Comparison of ENCODE assay signal across 1 cellular context in the genomic region with DNA sequence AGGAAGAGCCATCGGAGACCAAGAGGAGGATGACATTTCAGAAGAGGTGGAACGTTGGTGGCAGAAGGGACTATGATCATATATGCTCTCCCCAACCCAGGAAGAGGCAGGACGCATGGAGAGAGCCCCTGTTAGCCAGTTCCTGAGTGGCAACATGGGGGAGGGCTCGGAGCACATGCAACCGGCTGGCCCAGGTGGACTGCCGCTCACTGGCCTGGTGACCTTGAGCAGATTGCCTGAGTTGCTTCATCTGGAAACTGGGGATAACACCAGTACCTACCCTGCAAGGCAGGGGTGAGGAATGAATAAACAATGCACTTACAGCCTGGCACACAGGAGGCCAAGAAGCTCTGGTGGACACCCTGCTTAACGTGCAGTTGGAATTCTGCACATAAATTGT.
A peak's percentile ranks its signal among the peaks of the same experiment; 100 is the strongest.
TF ChIP-seq lines count a peak whose summit lies in the region.

No MANE protein-coding gene starts in this region.

TF ChIP-seq in HepG2, 621 proteins besides CTCF, POLR2A, EP300 and RAD21:
- no peak for TF ChIP-seq ZBTB46 (CRISPR knock-in tag; IDR thresholded peaks at IDR 0.05; ENCODE audit: borderline replicate concordance)
- TF ChIP-seq SCMH1 (CRISPR knock-in tag; IDR thresholded peaks at IDR 0.05; ENCODE audit: borderline replicate concordance) = no peak
- no peak for TF ChIP-seq DMAP1 (CRISPR knock-in tag; IDR thresholded peaks at IDR 0.05)
- peak; percentile 57; the same call in 1 of the 2 replicates for TF ChIP-seq ZSCAN25 (CRISPR knock-in tag; IDR thresholded peaks at IDR 0.05)
- TF ChIP-seq JUNB (CRISPR knock-in tag; IDR thresholded peaks at IDR 0.05; ENCODE audit: borderline replicate concordance) = no peak
TF ChIP-seq in HepG2: peak in this region for 1.
